7 cellular contexts compared by ENCODE assay signal in the genomic region with DNA sequence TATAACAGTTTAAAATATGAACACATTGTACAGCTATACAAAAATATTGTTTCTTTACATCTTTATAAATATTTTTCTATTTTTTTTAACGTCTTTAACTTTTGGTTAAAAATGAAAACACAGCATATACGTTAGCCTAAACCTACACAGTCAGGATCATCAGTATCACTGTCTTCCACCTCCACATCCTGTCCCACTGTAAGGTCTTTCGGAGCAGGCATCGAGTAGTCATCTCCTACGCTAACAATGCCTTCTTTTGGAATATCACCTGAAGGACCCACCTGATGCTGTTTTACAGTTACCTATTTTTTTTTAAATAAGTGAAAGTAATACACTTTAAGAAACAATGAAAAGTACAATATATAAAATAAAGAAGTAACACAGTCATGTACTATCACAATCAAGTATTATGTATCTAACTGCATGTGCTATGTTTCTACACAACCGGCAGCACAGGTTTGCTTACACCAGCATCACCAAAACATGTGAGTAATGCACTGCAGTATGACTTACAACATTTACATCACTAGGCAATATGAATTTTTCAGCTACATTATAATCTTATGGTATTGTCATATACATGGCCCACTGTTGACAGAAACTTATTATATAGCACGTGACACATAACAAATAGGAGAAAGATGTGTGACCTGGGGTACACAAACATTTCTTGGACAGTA.
A peak's percentile ranks its signal among the peaks of the same experiment; 100 is the strongest.
DNase-seq lines count a peak whose midpoint lies in the region; ATAC-seq lines count a peak whose summit lies in the region.

No MANE protein-coding gene starts in this region.

- no peaks in the 10 kb centered on the region for H3K27me3 Mint-ChIP-seq in activated naive CD8-positive, alpha-beta T cell
- H3K27me3 Mint-ChIP-seq in naive thymus-derived CD8-positive, alpha-beta T cell = no peaks in the 10 kb centered on the region

- H3K9me3 Mint-ChIP-seq in activated naive CD8-positive, alpha-beta T cell (ENCODE audit: low read depth) = peaks cover 8% of the 10 kb centered on the region
- peaks cover 2 to 13% (median 4%) of the 10 kb centered on the region in 9 donors for H3K9me3 Mint-ChIP-seq in naive thymus-derived CD8-positive, alpha-beta T cell

- peak overlapping the region; percentile 58 for H3K4me3 Mint-ChIP-seq in activated naive CD8-positive, alpha-beta T cell
- H3K4me3 Mint-ChIP-seq in naive thymus-derived CD8-positive, alpha-beta T cell = peak overlapping the region in 4 of 10 donors; percentile 7 to 56 (median 22)

- peak overlapping the region; percentile 85 for H3K27ac Mint-ChIP-seq in activated naive CD8-positive, alpha-beta T cell
- peak overlapping the region in 3 of 10 donors; percentile 47 to 71 (median 61) for H3K27ac Mint-ChIP-seq in naive thymus-derived CD8-positive, alpha-beta T cell

- H3K36me3 Mint-ChIP-seq in activated naive CD8-positive, alpha-beta T cell = peaks cover 20% of the 10 kb centered on the region
- H3K36me3 Mint-ChIP-seq in naive thymus-derived CD8-positive, alpha-beta T cell = peaks cover 11 to 28% (median 22%) of the 10 kb centered on the region in 3 donors

- DNase-seq in non-pigmented ciliary epithelial cell (ENCODE audit: low read depth) (peak; percentile 78), NCI-H1092 treated with DMSO at 0.1 percent for 48 hours (lab: John Stamatoyannopoulos, UW) (no peak), NCI-H345 (lab: John Stamatoyannopoulos, UW) (no peak)
- no peak for DNase-seq in naive thymus-derived CD8-positive, alpha-beta T cell

- peak; percentile 21 for ATAC-seq in GM19395 (IDR thresholded peaks at IDR 0.05; ENCODE audit: unreplicated experiment)
- peak; percentile 16 for ATAC-seq in HG03175 (IDR thresholded peaks at IDR 0.05; ENCODE audit: unreplicated experiment)
- ATAC-seq in naive thymus-derived CD8-positive, alpha-beta T cell = no peak

- H3K4me1 Mint-ChIP-seq in activated naive CD8-positive, alpha-beta T cell (ENCODE audit: low read depth) = peaks cover 34% of the 10 kb centered on the region
- H3K4me1 Mint-ChIP-seq in naive thymus-derived CD8-positive, alpha-beta T cell = peaks cover 12 to 39% (median 26%) of the 10 kb centered on the region in 4 donors

- POLR2A ChIA-PET in naive thymus-derived CD8-positive, alpha-beta T cell (lab: Charles Lee) = no interaction called here

Comparison
In these comparisons a context has a peak if more than half of its experiments do, and no peak if none do; other contexts are left out.
1. ATAC-seq: peak in GM19395 (single experiment) and HG03175 (single experiment); none in naive thymus-derived CD8-positive, alpha-beta T cell (0 of 2).